In genomic region chr7:115008465-115009114, GRCh38 we compare ENCODE assay signal across 8 cellular contexts.
DNase-seq lines count a peak whose midpoint lies in the region; ATAC-seq and TF ChIP-seq lines count a peak whose summit lies in the region.

No MANE protein-coding gene starts in this region.

- no peak overlapping the region for H3K4me3 ChIP-seq in adrenal gland

- TF ChIP-seq CTCF in adrenal gland (IDR thresholded peaks at IDR 0.05), result no peak

- H3K4me1 ChIP-seq in adrenal gland (replicated peaks in 1 of 2), result peaks cover 34 to 45% of the 10 kb centered on the region in 2 donors

- intact Hi-C loops in adrenal gland (cut with DNase I), result no loop called here

- peaks cover 7% of the 10 kb centered on the region for H3K9me3 Mint-ChIP-seq in activated naive CD4-positive, alpha-beta T cell treated with anti-CD3 and anti-CD28 coated beads, Interleukin-2, amount 50 U/mL, for 24 hours
- no peaks in the 10 kb centered on the region for H3K9me3 Mint-ChIP-seq in naive B cell

- H3K9me3 ChIP-seq in adrenal gland (replicated peaks in 1 of 3), result no peaks in the 10 kb centered on the region

- no peaks in the 10 kb centered on the region for H3K36me3 ChIP-seq in adrenal gland (replicated peaks in 1 of 2)

- ATAC-seq in HG03159 (IDR thresholded peaks at IDR 0.05; ENCODE audit: unreplicated experiment) (peak; percentile 51), naive B cell (ENCODE audit: low read depth in 2 of 2) (peak; percentile 65 to 76)

- H3K4me3 Mint-ChIP-seq in activated naive CD4-positive, alpha-beta T cell treated with anti-CD3 and anti-CD28 coated beads, Interleukin-2, amount 50 U/mL, for 24 hours, result peak overlapping the region; percentile 74
- H3K4me3 Mint-ChIP-seq in naive B cell, result no peak overlapping the region

- 72 to 77% (median 74%) methylated on average over 5 to 8 of the region's 8 CpGs for WGBS in adrenal gland, 4 donors

- no peak for DNase-seq in activated naive CD4-positive, alpha-beta T cell treated with Interleukin-2 at 50 U/mL for 16 hours
- DNase-seq in adrenal gland (peak in 6 of 7 donors; percentile 16 to 73 (median 41)), naive B cell (no peak), NCI-H2196 (lab: John Stamatoyannopoulos, UW; ENCODE audit: unreplicated experiment) (no peak), DMS53 treated with DMSO at 0.1 percent for 48 hours (lab: John Stamatoyannopoulos, UW; ENCODE audit: unreplicated experiment) (no peak), Kasumi-1 (lab: John Stamatoyannopoulos, UW) (no peak)

- peaks cover 25% of the 10 kb centered on the region for H3K36me3 Mint-ChIP-seq in activated naive CD4-positive, alpha-beta T cell treated with anti-CD3 and anti-CD28 coated beads, Interleukin-2, amount 50 U/mL, for 24 hours
- peaks cover 0 to 7% of the 10 kb centered on the region in 2 donors for H3K36me3 Mint-ChIP-seq in naive B cell

- no peaks in the 10 kb centered on the region for H3K27me3 ChIP-seq in adrenal gland

- H3K4me1 Mint-ChIP-seq in activated naive CD4-positive, alpha-beta T cell treated with anti-CD3 and anti-CD28 coated beads, Interleukin-2, amount 50 U/mL, for 24 hours, result peaks cover 87% of the 10 kb centered on the region
- peaks cover 21 to 28% (median 23%) of the 10 kb centered on the region in 3 donors for H3K4me1 Mint-ChIP-seq in naive B cell

- no peaks in the 10 kb centered on the region for H3K27me3 Mint-ChIP-seq in activated naive CD4-positive, alpha-beta T cell treated with anti-CD3 and anti-CD28 coated beads, Interleukin-2, amount 50 U/mL, for 24 hours
- no peaks in the 10 kb centered on the region for H3K27me3 Mint-ChIP-seq in naive B cell

- TF ChIP-seq POLR2A in adrenal gland (IDR thresholded peaks at IDR 0.05), result no peak

- H3K27ac Mint-ChIP-seq in activated naive CD4-positive, alpha-beta T cell treated with anti-CD3 and anti-CD28 coated beads, Interleukin-2, amount 50 U/mL, for 24 hours, result peak overlapping the region; percentile 91
- peak overlapping the region in 4 of 6 donors; percentile 39 to 78 (median 55) for H3K27ac Mint-ChIP-seq in naive B cell

- H3K27ac ChIP-seq in adrenal gland, result peak overlapping the region in 2 of 5 donors; percentile 54 to 59

Comparison
In these comparisons a context has a peak if more than half of its experiments do, and no peak if none do; other contexts are left out.
1. DNase-seq: peak in adrenal gland (6 of 7); none in activated naive CD4-positive, alpha-beta T cell treated with Interleukin-2 at 50 U/mL for 16 hours (single experiment), naive B cell (single experiment), NCI-H2196 (single experiment), DMS53 treated with DMSO at 0.1 percent for 48 hours (single experiment) and Kasumi-1 (0 of 2).